In genomic region chr9:37382161-37382981, GRCh38 we compare ENCODE assay signal across 1 cellular context.
TF ChIP-seq lines count a peak whose summit lies in the region.

No MANE protein-coding gene starts in this region.

TF ChIP-seq in GM12878, 131 proteins besides CTCF, POLR2A, EP300 and RAD21 (continued from another document):
- TF ChIP-seq IRF5 (IDR thresholded peaks at IDR 0.05; ENCODE audit: borderline replicate concordance) (no peak), SRF (IDR thresholded peaks at IDR 0.05; ENCODE audit: low read depth in 2 of 2, low read length in 2 of 2) (no peak), NFXL1 (IDR thresholded peaks at IDR 0.05; ENCODE audit: borderline replicate concordance) (no peak), SMARCA5 (IDR thresholded peaks at IDR 0.05) (no peak), NFYA (IDR thresholded peaks at IDR 0.05; ENCODE audit: borderline replicate concordance, low read depth, low read length) (no peak), LARP7 (IDR thresholded peaks at IDR 0.05) (0 out of 2 replicates have a peak, but pooled peaks have one; percentile 53)
